ENCODE assay signal across 24 cellular contexts in the genomic region with DNA sequence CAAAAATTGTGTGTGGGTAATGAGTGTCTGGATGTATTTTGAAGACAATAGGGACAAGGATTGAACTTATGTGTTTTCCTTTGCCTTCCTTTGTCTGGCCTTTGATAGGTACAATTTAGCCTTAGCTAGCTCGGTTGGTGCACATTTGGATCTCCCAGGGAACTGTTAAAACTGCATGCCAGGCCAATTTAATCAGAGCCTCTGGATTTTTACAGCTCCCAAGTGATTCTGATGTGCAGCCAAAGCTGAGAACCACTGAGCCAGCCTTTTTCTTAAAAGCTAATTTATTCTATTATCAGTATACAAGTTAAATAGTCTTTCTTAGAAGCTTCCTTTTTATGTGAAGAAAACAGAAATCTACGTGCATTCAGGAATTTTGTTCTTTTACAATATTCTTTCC. TPM values are rescaled to one million over a fixed set of nuclear protein-coding genes. Genes with fewer than 3 reads are reported as not detected.
DNase-seq lines count a peak whose midpoint lies in the region; ATAC-seq and TF ChIP-seq lines count a peak whose summit lies in the region.
"Had no signal": no experiment of that assay in that cellular context is flagged by ENCODE, and none has a peak within 500 bp of the region (broad histone marks: within the 10 kb centered on the region; RNA-seq: fewer than 3 reads in every experiment).

No MANE protein-coding gene starts in this region.

- no peak for TF ChIP-seq CTCF in GM12865 (IDR thresholded peaks at IDR 0.05; ENCODE audit: insufficient read depth, low read depth, low read length, missing control alignments)
- TF ChIP-seq CTCF in mammary epithelial cell (conservative IDR thresholded peaks at IDR 0.05 in 1 of 2, IDR thresholded peaks at IDR 0.05 in 1 of 2; ENCODE audit: extremely low read depth in 1 of 2, insufficient read depth in 1 of 2, low read depth in 1 of 2, low read length in 2 of 2) = no peak
- TF ChIP-seq CTCF in left lung (IDR thresholded peaks at IDR 0.05) = no peak

- H3K36me3 ChIP-seq in subcutaneous abdominal adipose tissue (ENCODE audit: control insufficient read depth in 5 of 5, insufficient read depth in 5 of 5, low read length in 5 of 5) (peaks cover 0 to 34% (median 4%) of the 10 kb centered on the region in 5 donors), mammary epithelial cell (ENCODE audit: insufficient read depth, low read length) (no peaks in the 10 kb centered on the region), left lung (peaks cover 0 to 80% of the 10 kb centered on the region in 2 donors)
- H3K36me3 ChIP-seq: transverse colon had no signal

- no TSS peak for BruUV-seq in mammary epithelial cell (replicated peaks; lab: Mats Ljungman, UMichigan)

- H3K27ac ChIP-seq in angular gyrus (ENCODE audit: low read depth, low read length) = peak overlapping the region; percentile 37
- peak overlapping the region; percentile 64 for H3K27ac ChIP-seq in subcutaneous abdominal adipose tissue (ENCODE audit: low read depth, low read length)
- no peak overlapping the region for H3K27ac ChIP-seq in mammary epithelial cell (ENCODE audit: insufficient read depth, low read depth, low read length)
- H3K27ac ChIP-seq in left lung = peak overlapping the region in 1 of 2 donors; percentile 55
- H3K27ac ChIP-seq: GM23248, lower lobe of right lung, transverse colon had no signal

- H3K4me1 ChIP-seq in subcutaneous abdominal adipose tissue (ENCODE audit: control insufficient read depth in 5 of 5, insufficient read depth in 5 of 5, low read length in 5 of 5) (peaks cover 2 to 52% (median 29%) of the 10 kb centered on the region in 5 donors), mammary epithelial cell (ENCODE audit: insufficient read depth, low read length) (no peaks in the 10 kb centered on the region), left lung (peaks cover 0 to 66% of the 10 kb centered on the region in 2 donors)

- in situ Hi-C loops in mammary epithelial cell (cut with MboI; ENCODE audit: low sequenced_read_pairs in 2 of 2) = no loop called here

- H3K9ac ChIP-seq in subcutaneous abdominal adipose tissue (ENCODE audit: low read length in 5 of 5) (peak overlapping the region in 1 of 5 donors; percentile 13), mammary epithelial cell (ENCODE audit: insufficient read depth, low read length) (no peak overlapping the region)
- H3K9ac ChIP-seq: GM23248 had no signal

- 17% methylated on average over 2 of the region's 2 CpGs for WGBS in mammary epithelial cell (ENCODE audit: low coverage, missing lambda C conversion rate)

- H3K79me2 ChIP-seq in mammary epithelial cell (ENCODE audit: insufficient read depth, low read length) = no peaks in the 10 kb centered on the region

- H3K9me3 ChIP-seq in subcutaneous abdominal adipose tissue (ENCODE audit: control insufficient read depth in 5 of 5, low read length in 5 of 5) (no peaks in the 10 kb centered on the region), mammary epithelial cell (replicated peaks; ENCODE audit: insufficient read depth, low read length) (no peaks in the 10 kb centered on the region), left lung (no peaks in the 10 kb centered on the region)
- H3K9me3 ChIP-seq: heart right ventricle, lower lobe of right lung, transverse colon had no signal

- peak; percentile 63 for ATAC-seq in left ventricle myocardium superior
- no peak for ATAC-seq in left lung
- ATAC-seq: HepG2, lower lobe of right lung had no signal

- intact Hi-C loops in left ventricle myocardium superior (cut with micrococcal nuclease) = no loop called here
- intact Hi-C loops in mammary epithelial cell (cut with micrococcal nuclease) = no loop called here
- intact Hi-C loops in left lung (cut with DNase I) = no loop called here

- H4K20me1 ChIP-seq in mammary epithelial cell (ENCODE audit: insufficient read depth, low read length) = no peaks in the 10 kb centered on the region

- dilution Hi-C loops in mammary epithelial cell (cut with HindIII; ENCODE audit: low sequenced_read_pairs) = no loop called here

- no peak overlapping the region for H2AFZ ChIP-seq in mammary epithelial cell (ENCODE audit: low read depth, low read length)
- H2AFZ ChIP-seq: GM23248 had no signal

- no peak overlapping the region for H3K4me2 ChIP-seq in mammary epithelial cell (ENCODE audit: insufficient read depth, low read depth, low read length)
- H3K4me2 ChIP-seq: smooth muscle cell had no signal

- CTCF ChIA-PET in mammary epithelial cell (lab: Charles Lee; ENCODE audit: low non-redundant PET) = interaction anchor here (0.6 kb wide), 1 partner anchor 20 kb away, joined by 3 read pairs; no protein-coding TSS in a partner anchor

- H3K27me3 ChIP-seq in subcutaneous abdominal adipose tissue (ENCODE audit: control insufficient read depth in 5 of 5, insufficient read depth in 4 of 5, low read length in 5 of 5) = no peaks in the 10 kb centered on the region
- no peaks in the 10 kb centered on the region for H3K27me3 ChIP-seq in mammary epithelial cell (ENCODE audit: insufficient read depth, low read length)
- H3K27me3 ChIP-seq in left lung = no peaks in the 10 kb centered on the region
- H3K27me3 ChIP-seq: heart right ventricle, transverse colon had no signal

- H3K4me3 ChIP-seq in GM12865 (ENCODE audit: low read depth, low read length) (peak overlapping the region; percentile 74), subcutaneous abdominal adipose tissue (ENCODE audit: low read depth in 1 of 5, low read length in 5 of 5) (no peak overlapping the region), mammary epithelial cell (replicated peaks in 1 of 3; ENCODE audit: insufficient read depth in 1 of 3, low read depth in 2 of 3, low read length in 3 of 3) (no peak overlapping the region), left lung (no peak overlapping the region)
- H3K4me3 ChIP-seq: GM23248, heart right ventricle, lower lobe of right lung, smooth muscle cell, transverse colon had no signal

- no peak for DNase-seq in GM12865 (ENCODE audit: low read depth)
- no peak for DNase-seq in left ventricle myocardium superior
- no peak for DNase-seq in iPS-NIHi7 (ENCODE audit: extremely low spot score)
- no peak for DNase-seq in mammary epithelial cell
- DNase-seq in left lung = no peak
- DNase-seq: activated gamma-delta T cell treated with Interleukin-2 at 50 U/mL for 16 hours; activated T-cell treated with anti-CD3 and anti-CD28 coated beads, Interleukin-2, amount 50 U/mL, for 1 hour; COR-L47; dermis blood vessel endothelial cell; DMS79 treated with DMSO at 0.1 percent for 48 hours; GM23248; heart right ventricle; lower lobe of right lung; NCI-H1417 treated with DMSO at 0.1 percent for 48 hours; NCI-H2107; NCI-H510A; SHP77; stimulated activated CD4-positive, alpha-beta T cell treated with anti-CD3 and anti-CD28 coated beads, Interleukin-4, amount 100 ng/mL, for 1 hour; transverse colon had no signal

RNA-seq across cellular contexts. Expression of gene PLEK, which starts 25.0 kb away (rescaled TPM):
- total RNA-seq in left ventricle myocardium superior (4.1 TPM), mammary epithelial cell (under 1 TPM in 1 of 2 donors, not detected in 1; 0.09 TPM), left lung (10 to 100 TPM; 20.2 to 67.3 TPM)
- 0.07 TPM for polyA plus RNA-seq in mammary epithelial cell
- not detected for polyA minus RNA-seq in mammary epithelial cell
- total RNA-seq: GM23248, HepG2, MCF 10A, smooth muscle cell had no signal
- polyA plus RNA-seq: HepG2, smooth muscle cell had no signal
